21 cellular contexts compared by ENCODE assay signal in the genomic region with DNA sequence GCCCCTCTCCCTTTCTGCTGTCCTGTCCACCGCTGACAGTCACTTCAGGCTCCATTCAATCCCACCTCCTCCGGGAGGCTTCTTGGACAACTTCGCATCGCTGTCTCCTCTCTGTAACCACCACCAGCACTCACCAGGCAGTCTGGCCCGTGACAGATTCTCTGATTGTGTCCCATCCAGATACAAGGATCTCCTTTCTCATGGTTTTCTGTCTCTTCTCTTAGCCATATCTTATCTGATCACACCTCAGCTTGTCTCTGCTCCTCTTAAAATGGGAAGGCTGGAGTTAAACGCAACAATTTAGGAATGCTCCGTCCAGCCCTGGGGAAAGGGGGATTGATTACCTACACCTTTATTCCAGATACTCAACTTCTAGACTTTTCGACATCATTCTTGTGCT. TPM values are rescaled to one million over a fixed set of nuclear protein-coding genes. Genes with fewer than 3 reads are reported as not detected.
"Had no signal": no experiment of that assay in that cellular context is flagged by ENCODE, and none has a peak within 500 bp of the region (broad histone marks: within the 10 kb centered on the region; RNA-seq: fewer than 3 reads in every experiment).

No MANE protein-coding gene starts in this region.

- H3K27ac Mint-ChIP-seq: activated CD4-positive, alpha-beta T cell treated with anti-CD3 and anti-CD28 coated beads, Interleukin-2, amount 10 ng/mL, durations not matched to agents 24 days and 14 days; activated CD8-positive, alpha-beta T cell treated with anti-CD3 and anti-CD28 coated beads for 36 hours; activated naive CD8-positive, alpha-beta T cell treated with anti-CD3 and anti-CD28 coated beads, Interleukin-2, amount 10 ng/mL, durations not matched to agents 7 days and 5 days; activated T-helper 17 cell treated with anti-CD3 and anti-CD28 coated beads, Interleukin-2, amount 50 U/mL, for 72 hours; effector memory CD8-positive, alpha-beta T cell; stimulated activated naive B cell treated with anti-CD40 and anti-IgM and Interleukin-4, amounts not matched to agents 10 μg/mL and 1 μg/mL and 100 μg/mL, for 72 hours had no signal

- H3K36me3 ChIP-seq: spleen, tibial nerve, vagina had no signal

- H3K36me3 Mint-ChIP-seq: activated naive CD8-positive, alpha-beta T cell treated with anti-CD3 and anti-CD28 coated beads, Interleukin-2, amount 10 ng/mL, durations not matched to agents 7 days and 5 days; stimulated activated naive B cell treated with anti-CD40 and anti-IgM and Interleukin-4, amounts not matched to agents 10 μg/mL and 1 μg/mL and 100 μg/mL, for 72 hours had no signal

- H3K9me3 Mint-ChIP-seq: activated CD8-positive, alpha-beta T cell treated with anti-CD3 and anti-CD28 coated beads for 36 hours; activated naive CD8-positive, alpha-beta T cell treated with anti-CD3 and anti-CD28 coated beads, Interleukin-2, amount 10 ng/mL, durations not matched to agents 7 days and 5 days; neural crest cell; stimulated activated naive B cell treated with anti-CD40 and anti-IgM and Interleukin-4, amounts not matched to agents 10 μg/mL and 1 μg/mL and 100 μg/mL, for 72 hours had no signal

- H3K27me3 ChIP-seq: body of pancreas, hepatocyte, spleen, tibial nerve, vagina had no signal

- H3K4me1 ChIP-seq: spleen had no signal

- H3K4me2 ChIP-seq: hepatocyte had no signal

- H3K79me2 ChIP-seq: hepatocyte had no signal

- H3K4me3 ChIP-seq: body of pancreas, hepatocyte, spleen, tibial nerve, vagina had no signal

- H3K27me3 Mint-ChIP-seq: activated CD4-positive, alpha-beta T cell treated with anti-CD3 and anti-CD28 coated beads, Interleukin-2, amount 10 ng/mL, durations not matched to agents 24 days and 14 days; activated naive CD8-positive, alpha-beta T cell treated with anti-CD3 and anti-CD28 coated beads, Interleukin-2, amount 10 ng/mL, durations not matched to agents 7 days and 5 days had no signal

- H3K4me3 Mint-ChIP-seq: activated CD4-positive, alpha-beta T cell treated with anti-CD3 and anti-CD28 coated beads, Interleukin-2, amount 10 ng/mL, durations not matched to agents 24 days and 14 days; activated CD8-positive, alpha-beta T cell treated with anti-CD3 and anti-CD28 coated beads for 36 hours; activated naive CD8-positive, alpha-beta T cell treated with anti-CD3 and anti-CD28 coated beads, Interleukin-2, amount 10 ng/mL, durations not matched to agents 7 days and 5 days; activated T-helper 17 cell treated with anti-CD3 and anti-CD28 coated beads, Interleukin-2, amount 50 U/mL, for 72 hours; central memory CD8-positive, alpha-beta T cell; effector memory CD8-positive, alpha-beta T cell; neural crest cell; stimulated activated naive B cell treated with anti-CD40 and anti-IgM and Interleukin-4, amounts not matched to agents 10 μg/mL and 1 μg/mL and 100 μg/mL, for 72 hours had no signal

- H2AFZ ChIP-seq: hepatocyte had no signal

- H3K27ac ChIP-seq: spleen, tibial nerve, vagina had no signal

- H3K4me1 Mint-ChIP-seq: activated CD4-positive, alpha-beta T cell treated with anti-CD3 and anti-CD28 coated beads, Interleukin-2, amount 10 ng/mL, durations not matched to agents 24 days and 14 days; activated naive CD8-positive, alpha-beta T cell treated with anti-CD3 and anti-CD28 coated beads, Interleukin-2, amount 10 ng/mL, durations not matched to agents 7 days and 5 days; activated T-helper 17 cell treated with anti-CD3 and anti-CD28 coated beads, Interleukin-2, amount 50 U/mL, for 72 hours; central memory CD8-positive, alpha-beta T cell; neural crest cell; stimulated activated naive B cell treated with anti-CD40 and anti-IgM and Interleukin-4, amounts not matched to agents 10 μg/mL and 1 μg/mL and 100 μg/mL, for 72 hours had no signal

- ATAC-seq: activated CD8-positive, alpha-beta T cell treated with anti-CD3 and anti-CD28 coated beads for 36 hours; activated T-helper 17 cell treated with anti-CD3 and anti-CD28 coated beads, Interleukin-2, amount 50 U/mL, for 72 hours; body of pancreas; effector memory CD8-positive, alpha-beta T cell; left lobe of liver; stimulated activated naive B cell treated with anti-CD40 and anti-IgM and Interleukin-4, amounts not matched to agents 10 μg/mL and 1 μg/mL and 100 μg/mL, for 72 hours had no signal

- H3K9me3 ChIP-seq: body of pancreas, spleen, tibial nerve, vagina had no signal

- DNase-seq: activated CD4-positive, alpha-beta T cell treated with anti-CD3 and anti-CD28 coated beads, Interleukin-2, amount 10 ng/mL, durations not matched to agents 24 days and 14 days; activated CD4-positive, CD25-positive, alpha-beta regulatory T cell; activated CD8-positive, alpha-beta T cell treated with anti-CD3 and anti-CD28 coated beads for 36 hours; activated naive CD4-positive, alpha-beta T cell; activated naive CD8-positive, alpha-beta T cell treated with anti-CD3 and anti-CD28 coated beads, Interleukin-2, amount 10 ng/mL, durations not matched to agents 7 days and 5 days; activated T-cell treated with anti-CD3 and anti-CD28 coated beads, Interleukin-2, amount 50 U/mL, for 1 hour; amygdala; body of pancreas; effector memory CD8-positive, alpha-beta T cell; mammary epithelial cell; spleen; stimulated activated naive B cell treated with anti-CD40 and anti-IgM and Interleukin-4, amounts not matched to agents 10 μg/mL and 1 μg/mL and 100 μg/mL, for 72 hours; T-helper 1 cell; T-helper 9 cell had no signal

RNA-seq across cellular contexts. Expression of a gene that starts 56.9 kb away (rescaled TPM):
- total RNA-seq: activated naive CD8-positive, alpha-beta T cell treated with anti-CD3 and anti-CD28 coated beads, Interleukin-2, amount 10 ng/mL, durations not matched to agents 7 days and 5 days had no signal
